13 cellular contexts compared by ENCODE assay signal in genomic region chr9:113484258-113484730, GRCh38. TPM values are rescaled to one million over a fixed set of nuclear protein-coding genes. Genes with fewer than 3 reads are reported as not detected.
DNase-seq lines count a peak whose midpoint lies in the region; ATAC-seq, FAIRE-seq and TF ChIP-seq lines count a peak whose summit lies in the region.
"Had no signal": no experiment of that assay in that cellular context is flagged by ENCODE, and none has a peak within 500 bp of the region (broad histone marks: within the 10 kb centered on the region; RNA-seq: fewer than 3 reads in every experiment).

No MANE protein-coding gene starts in this region.

- H3K4me3 ChIP-seq in SK-N-SH (ENCODE audit: low read depth in 2 of 2, low read length in 1 of 2) (no peak overlapping the region), small intestine (ENCODE audit: low read depth in 1 of 2, low read length in 2 of 2) (no peak overlapping the region)
- H3K4me3 ChIP-seq: GM23338, tibial nerve had no signal

- H3K4me1 ChIP-seq in SK-N-SH (ENCODE audit: control insufficient read depth in 1 of 2, insufficient read depth in 2 of 2, low read depth in 1 of 2, low read length in 1 of 2) (peaks cover 14 to 21% of the 10 kb centered on the region in 2 experiments; a peak in 3 of 4 replicates), small intestine (ENCODE audit: control insufficient read depth in 2 of 2, insufficient read depth in 1 of 2, low read depth in 1 of 2, low read length in 1 of 2) (peaks cover 0 to 2% of the 10 kb centered on the region in 2 donors)
- H3K4me1 ChIP-seq: Caco-2 had no signal

- CTCF ChIA-PET in SK-N-SH (lab: Yijun Ruan, JAX): interaction anchor here (1.0 to 3.0 kb wide), 8 partner anchors 9 to 174 kb away, joined by 3 to 13 read pairs (median 4); no protein-coding TSS in a partner anchor

- POLR2A ChIA-PET in SK-N-SH (lab: Yijun Ruan, JAX): interaction anchor here (0.6 to 1.4 kb wide), 5 partner anchors 10 to 135 kb away, joined by 3 to 9 read pairs (median 4); partner anchors contain the start of gene BSPRY

- no peak for FAIRE-seq in small intestine (lab: Jason Lieb, UNC)

- H3K9ac ChIP-seq in SK-N-SH: no peak overlapping the region

- H3K36me3 ChIP-seq in SK-N-SH (replicated peaks in 1 of 2; ENCODE audit: control insufficient read depth in 1 of 2, insufficient read depth in 2 of 2, low read length in 1 of 2): no peaks in the 10 kb centered on the region
- H3K36me3 ChIP-seq in small intestine (ENCODE audit: control insufficient read depth in 2 of 2, insufficient read depth in 2 of 2, low read length in 2 of 2): peaks cover 0 to 2% of the 10 kb centered on the region in 2 donors
- H3K36me3 ChIP-seq: tibial nerve had no signal

- H3K27me3 ChIP-seq in SK-N-SH (ENCODE audit: insufficient read depth) (no peaks in the 10 kb centered on the region), small intestine (ENCODE audit: control insufficient read depth in 2 of 2, insufficient read depth in 2 of 2, low read length in 2 of 2) (no peaks in the 10 kb centered on the region)
- H3K27me3 ChIP-seq: tibial nerve had no signal

- no peaks in the 10 kb centered on the region for H3K79me2 ChIP-seq in SK-N-SH (ENCODE audit: insufficient read depth)

- H2AFZ ChIP-seq in SK-N-SH (ENCODE audit: low read depth): peak overlapping the region; percentile 30; the same call in 1 of the 2 replicates
- H2AFZ ChIP-seq: GM23338 had no signal

- H3K4me2 ChIP-seq in SK-N-SH: peak overlapping the region; percentile 51
- H3K4me2 ChIP-seq: GM23338 had no signal

- H3K9me2 ChIP-seq in SK-N-SH: no peaks in the 10 kb centered on the region

- H3K9me3 ChIP-seq in SK-N-SH: no peaks in the 10 kb centered on the region
- H3K9me3 ChIP-seq in small intestine (ENCODE audit: control insufficient read depth, low read depth): no peaks in the 10 kb centered on the region
- H3K9me3 ChIP-seq: Caco-2, tibial nerve had no signal

- DNase-seq in H4 (ENCODE audit: low spot score) (peak; percentile 36), SK-N-SH (peak; percentile 74), cardiac septum (ENCODE audit: low spot score) (peak; percentile 87), small intestine (peak; percentile 55), globus pallidus (ENCODE audit: low spot score) (no peak), GOT3 (lab: John Stamatoyannopoulos, UW) (no peak)
- DNase-seq: activated CD8-positive, alpha-beta memory T cell treated with anti-CD3 and anti-CD28 coated beads, Interleukin-2, amount 50 U/mL, for 4 hours; NCI-H2171 treated with DMSO at 0.1 percent for 48 hours had no signal

- no peak for ATAC-seq in HG02938 (IDR thresholded peaks at IDR 0.05; ENCODE audit: unreplicated experiment)
- no peak for ATAC-seq in GM21737 (IDR thresholded peaks at IDR 0.05; ENCODE audit: unreplicated experiment)
- ATAC-seq: GM23338 had no signal

- intact Hi-C loops in cardiac septum (cut with DNase I): no loop called here

- no peaks in the 10 kb centered on the region for H4K20me1 ChIP-seq in SK-N-SH (ENCODE audit: insufficient read depth)

- peak in 1 of 2 experiments; percentile 88; a peak in 2 of 4 replicates for TF ChIP-seq EP300 in SK-N-SH (IDR thresholded peaks at IDR 0.05; ENCODE audit: borderline replicate concordance in 1 of 2, low read depth in 1 of 2, low read length in 1 of 2)

- TF ChIP-seq CTCF in SK-N-SH (IDR thresholded peaks at IDR 0.05): no peak

- no peaks in the 10 kb centered on the region for H3F3A ChIP-seq in SK-N-SH (replicated peaks; ENCODE audit: insufficient read depth)

- WGBS in SK-N-SH (ENCODE audit: low lambda C conversion rate): 29% methylated on average over 2 of the region's 2 CpGs
- 8 to 26% (median 21%) methylated on average over 2 of the region's 2 CpGs for WGBS in small intestine, 3 donors

- H3K27ac ChIP-seq in SK-N-SH (ENCODE audit: low read depth in 2 of 2, low read length in 1 of 2): peak overlapping the region; percentile 55 to 84
- H3K27ac ChIP-seq in small intestine (ENCODE audit: low read depth in 1 of 2, low read length in 1 of 2): no peak overlapping the region

- peak; percentile 22; the same call in 1 of the 2 replicates for TF ChIP-seq RAD21 in SK-N-SH (IDR thresholded peaks at IDR 0.05; ENCODE audit: low read length)

TF ChIP-seq in SK-N-SH, 30 proteins besides CTCF, POLR2A, EP300 and RAD21:
- TF ChIP-seq GATA2 (CRISPR knock-in tag; IDR thresholded peaks at IDR 0.05) (peak; percentile 89), RFX5 (IDR thresholded peaks at IDR 0.05; ENCODE audit: low read length) (peak; percentile 54; the same call in 1 of the 2 replicates), RCOR1 (IDR thresholded peaks at IDR 0.05; ENCODE audit: low read length) (peak; percentile 81), NFIC (IDR thresholded peaks at IDR 0.05; ENCODE audit: borderline replicate concordance) (peak; percentile 69; the same call in 1 of the 2 replicates), FOXJ3 (CRISPR knock-in tag; IDR thresholded peaks at IDR 0.05) (peak; percentile 81; the same call in 1 of the 2 replicates), TEAD4 (IDR thresholded peaks at IDR 0.05; ENCODE audit: borderline replicate concordance, insufficient read depth) (no peak)

RNA-seq across cellular contexts. Expression of gene RGS3, which starts 20.8 kb away (rescaled TPM):
- total RNA-seq in H4 (2014; rRNA removed; shearing (Covaris generic)): 36.4 and 37.1 TPM in 2 replicates
- polyA plus RNA-seq in SK-N-SH (2012; rRNA removed): 50.6 and 60.7 TPM in 2 replicates
- polyA plus RNA-seq in SK-N-SH (2012; cell fraction: cytosol; rRNA removed): 30.9 and 42.1 TPM in 2 replicates
- polyA plus RNA-seq in SK-N-SH (2012; cell fraction: nucleus; rRNA removed): 66.8 and 95.4 TPM in 2 replicates
- total RNA-seq in cardiac septum: 233 TPM
- polyA plus RNA-seq in small intestine: 10 to 100 TPM; 23.0 to 37.0 (median 27.6) TPM

Comparison
In these comparisons a context has a peak if more than half of its experiments do, and no peak if none do; other contexts are left out.
1. DNase-seq: peak in H4 (single experiment), SK-N-SH (single experiment), cardiac septum (single experiment) and small intestine (single experiment); none in globus pallidus (single experiment) and GOT3 (single experiment).
2. H3K27ac ChIP-seq: peak in SK-N-SH (2 of 2); none in small intestine (0 of 2).